In genomic region chr3:85077018-85077417, GRCh38 we compare ENCODE assay signal across 25 cellular contexts.
"Had no signal": no experiment of that assay in that cellular context is flagged by ENCODE, and none has a peak within 500 bp of the region (broad histone marks: within the 10 kb centered on the region; RNA-seq: fewer than 3 reads in every experiment).

No MANE protein-coding gene starts in this region.

- H3K9me3 ChIP-seq: colonic mucosa, esophagus muscularis mucosa, esophagus squamous epithelium, gastrocnemius medialis, gastroesophageal sphincter, heart left ventricle, heart right ventricle had no signal

- H3K27ac ChIP-seq: colonic mucosa, coronary artery, dorsolateral prefrontal cortex, epithelial cell of prostate, esophagus muscularis mucosa, esophagus squamous epithelium, foreskin keratinocyte, gastrocnemius medialis, gastroesophageal sphincter, heart left ventricle, heart right ventricle, hepatocyte had no signal

- H2AFZ ChIP-seq: hepatocyte had no signal

- ATAC-seq: effector memory CD8-positive, alpha-beta T cell; esophagus mucosa; foreskin keratinocyte; gastrocnemius medialis; gastroesophageal sphincter; heart left ventricle; heart right ventricle had no signal

- H3K79me2 ChIP-seq: hepatocyte had no signal

- DNase-seq: colonic mucosa; cortex of kidney; dermis blood vessel endothelial cell; dorsolateral prefrontal cortex; effector CD4-positive, alpha-beta T cell; effector CD8-positive, alpha-beta T cell; effector memory CD4-positive, alpha-beta T cell; effector memory CD8-positive, alpha-beta T cell; endodermal cell; erythroblast; esophagus squamous epithelium; foreskin fibroblast; foreskin keratinocyte; foreskin melanocyte; gastrocnemius medialis; glutamatergic neuron; head of caudate nucleus; heart left ventricle; heart right ventricle had no signal

- H3K4me3 ChIP-seq: colonic mucosa, coronary artery, dorsolateral prefrontal cortex, esophagus muscularis mucosa, esophagus squamous epithelium, gastrocnemius medialis, gastroesophageal sphincter, heart left ventricle, heart right ventricle, hepatocyte had no signal

- H3K27me3 ChIP-seq: colonic mucosa, dorsolateral prefrontal cortex, esophagus muscularis mucosa, esophagus squamous epithelium, foreskin keratinocyte, gastrocnemius medialis, gastroesophageal sphincter, heart left ventricle, heart right ventricle, hepatocyte had no signal

- H3K4me1 ChIP-seq: colonic mucosa, esophagus squamous epithelium, foreskin keratinocyte, heart left ventricle, heart right ventricle had no signal

- H3K4me2 ChIP-seq: hepatocyte had no signal

- H3K36me3 ChIP-seq: colonic mucosa, esophagus muscularis mucosa, esophagus squamous epithelium, gastrocnemius medialis, gastroesophageal sphincter, heart left ventricle, heart right ventricle had no signal
